In genomic region chr4:77818667-77819408, GRCh38 we compare ENCODE assay signal across 8 cellular contexts. TPM values are rescaled to one million over a fixed set of nuclear protein-coding genes. Genes with fewer than 3 reads are reported as not detected.
DNase-seq lines count a peak whose midpoint lies in the region; ATAC-seq lines count a peak whose summit lies in the region.

Gene CNOT6L, minus strand, starts transcription at chr4:77819368. Its CDS starts 60 bp downstream, at chr4:77819308.

- H3K4me3 ChIP-seq in mesodermal cell (ENCODE audit: extremely low read depth, insufficient read depth, low read length, poor library complexity, severe bottlenecking) = peak within 1 kb of the TSS; percentile 91

- WGBS in mesodermal cell (ENCODE audit: insufficient coverage in 2 of 2), 2 experiments = 0% methylated on average over 59 to 62 of the region's 83 CpGs

- H3K4me1 ChIP-seq in mesodermal cell (ENCODE audit: control insufficient read depth, insufficient read depth, low read length, poor library complexity, severe bottlenecking) = peaks cover 4% of the 10 kb centered on the region

- H3K9me3 ChIP-seq in mesodermal cell (ENCODE audit: control insufficient read depth, low read length) = no peaks in the 10 kb centered on the region

- no peaks in the 10 kb centered on the region for H3K36me3 ChIP-seq in mesodermal cell (ENCODE audit: control insufficient read depth, insufficient read depth, low read length)

- in situ Hi-C loops in endometrial microvascular endothelial cells (cut with HindIII; ENCODE audit: inconsistent ontology term, low pct_unique_long_range_greater_than_20kb, low sequenced_read_pairs) = no loop called here

- peak; percentile 28 for ATAC-seq in HG03064 (IDR thresholded peaks at IDR 0.05; ENCODE audit: low read depth, unreplicated experiment)

- DNase-seq in NCI-H2107 (lab: John Stamatoyannopoulos, UW) = peak; percentile 23
- no peak for DNase-seq in NCI-H2107 treated with DMSO at 0.1 percent for 48 hours (lab: John Stamatoyannopoulos, UW; ENCODE audit: unreplicated experiment)
- DNase-seq in NOMO-1 (lab: John Stamatoyannopoulos, UW; ENCODE audit: unreplicated experiment in 2 of 2) = peak; percentile 26 to 50
- DNase-seq in activated T-cell treated with anti-CD3 and anti-CD28 coated beads for 1 hour (ENCODE audit: low read depth) = peak; percentile 82
- DNase-seq in stimulated activated CD8-positive, alpha-beta memory T cell treated with anti-CD3 and anti-CD28 coated beads, Interleukin-2, amount 100 ng/mL, for 48 hours (ENCODE audit: low read depth in 2 of 2) = peak; percentile 30 to 71

- peak within 1 kb of the TSS; percentile 75 for H3K27ac ChIP-seq in mesodermal cell (ENCODE audit: low read depth, low read length, severe bottlenecking)

RNA-seq across cellular contexts. Expression of gene CNOT6L, which starts in this region (rescaled TPM):
- total RNA-seq in endometrial microvascular endothelial cells (ENCODE audit: inconsistent ontology term) = 27.6 TPM
- 13.7 TPM for polyA plus RNA-seq in mesodermal cell (2013, experiment 1 of 2)
- polyA plus RNA-seq in mesodermal cell (2013, experiment 2 of 2) = 13.4 TPM
